Comparison of ENCODE assay signal across 9 cellular contexts in the genomic region with DNA sequence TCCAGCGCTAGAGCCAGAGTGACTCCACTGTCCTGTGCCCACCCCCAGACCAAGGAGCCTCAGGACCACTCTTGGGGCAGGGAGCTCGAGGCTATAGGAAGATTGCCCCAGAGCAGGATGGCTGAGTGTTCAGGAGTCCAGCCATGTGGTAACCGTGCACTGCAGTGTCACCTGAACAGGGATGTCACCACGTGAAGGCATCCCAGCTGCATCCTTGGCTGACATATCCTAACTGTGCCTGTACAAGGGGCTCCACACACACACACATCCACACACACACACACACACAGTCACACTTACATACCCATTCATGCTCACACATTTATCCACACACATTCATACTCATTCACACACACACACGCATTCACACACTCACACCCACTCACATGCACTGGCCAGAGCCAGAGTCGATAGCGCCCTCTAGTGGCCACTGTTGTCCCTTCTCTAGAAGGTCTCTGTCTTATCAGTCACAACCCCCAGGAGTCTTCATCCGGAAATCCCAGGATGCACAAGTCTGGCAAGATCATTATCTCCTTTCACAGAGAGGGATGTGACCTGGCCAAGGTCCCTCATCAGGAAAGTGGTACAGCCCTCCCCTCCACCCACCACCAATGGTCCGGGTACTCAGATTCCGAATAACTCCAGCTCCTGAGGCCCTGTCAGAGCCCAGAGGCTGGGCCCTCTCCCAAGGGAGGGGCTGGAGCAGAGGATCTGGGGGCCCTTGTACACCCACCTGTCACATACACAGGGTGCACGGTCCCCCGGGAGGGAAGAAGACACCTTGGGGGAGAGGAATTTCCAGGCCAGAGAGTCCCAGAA. TPM values are rescaled to one million over a fixed set of nuclear protein-coding genes. Genes with fewer than 3 reads are reported as not detected.
DNase-seq lines count a peak whose midpoint lies in the region; ATAC-seq and TF ChIP-seq lines count a peak whose summit lies in the region.
"Had no signal": no experiment of that assay in that cellular context is flagged by ENCODE, and none has a peak within 500 bp of the region (broad histone marks: within the 10 kb centered on the region; RNA-seq: fewer than 3 reads in every experiment).

No MANE protein-coding gene starts in this region.

- TF ChIP-seq POLR2A in GM18505 (IDR thresholded peaks at IDR 0.05; ENCODE audit: borderline replicate concordance, extremely low read depth, insufficient read depth, insufficient read length), result peak; percentile 18

- no peak overlapping the region for H3K27ac ChIP-seq in naive thymus-derived CD4-positive, alpha-beta T cell (ENCODE audit: low read depth, low read length)
- H3K27ac ChIP-seq: skin epidermis had no signal

- H3K4me3 ChIP-seq in naive thymus-derived CD4-positive, alpha-beta T cell (ENCODE audit: low read length), result no peak overlapping the region
- H3K4me3 ChIP-seq: skin epidermis had no signal

- no peak overlapping the region for H3K4me3 Mint-ChIP-seq in activated CD8-positive, alpha-beta T cell treated with anti-CD3 and anti-CD28 coated beads for 36 hours
- H3K4me3 Mint-ChIP-seq in endothelial cell (ENCODE audit: unreplicated experiment), result no peak overlapping the region
- peak overlapping the region in 1 of 10 donors; percentile 0 for H3K4me3 Mint-ChIP-seq in naive thymus-derived CD4-positive, alpha-beta T cell
- peak overlapping the region; percentile 2 for H3K4me3 Mint-ChIP-seq in stimulated activated memory B cell treated with anti-CD40 and anti-IgM and Interleukin-4, amounts not matched to agents 10 μg/mL and 1 μg/mL and 100 μg/mL, for 72 hours

- no peak overlapping the region for H3K27ac Mint-ChIP-seq in activated CD8-positive, alpha-beta T cell treated with anti-CD3 and anti-CD28 coated beads for 36 hours
- no peak overlapping the region for H3K27ac Mint-ChIP-seq in endothelial cell (ENCODE audit: unreplicated experiment)
- peak overlapping the region in 5 of 9 donors; percentile 0 to 44 (median 28) for H3K27ac Mint-ChIP-seq in naive thymus-derived CD4-positive, alpha-beta T cell
- peak overlapping the region; percentile 25 for H3K27ac Mint-ChIP-seq in stimulated activated memory B cell treated with anti-CD40 and anti-IgM and Interleukin-4, amounts not matched to agents 10 μg/mL and 1 μg/mL and 100 μg/mL, for 72 hours

- DNase-seq in ACHN (peak; percentile 54), NCI-H748 (lab: John Stamatoyannopoulos, UW; ENCODE audit: unreplicated experiment) (peak; percentile 58), endothelial cell (ENCODE audit: low spot score) (peak; percentile 81), HPDE6-E6E7 (ENCODE audit: extremely low spot score) (no peak)
- DNase-seq in activated CD8-positive, alpha-beta T cell treated with anti-CD3 and anti-CD28 coated beads for 36 hours, result peak; percentile 91
- peak; percentile 31 to 66 (median 53) for DNase-seq in naive thymus-derived CD4-positive, alpha-beta T cell

- POLR2A ChIA-PET in activated CD8-positive, alpha-beta T cell treated with anti-CD3 and anti-CD28 coated beads for 36 hours (lab: Charles Lee), result interaction anchor here (1.1 to 1.4 kb wide), 3 partner anchors 58 to 93 kb away, joined by 3 read pairs; no protein-coding TSS in a partner anchor
- POLR2A ChIA-PET in naive thymus-derived CD4-positive, alpha-beta T cell (lab: Charles Lee), result no interaction called here

- in situ Hi-C loops in ACHN (cut with HindIII; ENCODE audit: low pct_ligation_motif_present, low pct_unique_long_range_greater_than_20kb, low sequenced_read_pairs), result no loop called here

- H3K9me3 Mint-ChIP-seq in activated CD8-positive, alpha-beta T cell treated with anti-CD3 and anti-CD28 coated beads for 36 hours, result no peaks in the 10 kb centered on the region
- H3K9me3 Mint-ChIP-seq in endothelial cell (ENCODE audit: unreplicated experiment), result no peaks in the 10 kb centered on the region
- no peaks in the 10 kb centered on the region for H3K9me3 Mint-ChIP-seq in naive thymus-derived CD4-positive, alpha-beta T cell
- H3K9me3 Mint-ChIP-seq in stimulated activated memory B cell treated with anti-CD40 and anti-IgM and Interleukin-4, amounts not matched to agents 10 μg/mL and 1 μg/mL and 100 μg/mL, for 72 hours, result no peaks in the 10 kb centered on the region

- peaks cover 6% of the 10 kb centered on the region for H3K4me1 Mint-ChIP-seq in activated CD8-positive, alpha-beta T cell treated with anti-CD3 and anti-CD28 coated beads for 36 hours (ENCODE audit: low read depth)
- H3K4me1 Mint-ChIP-seq in endothelial cell (ENCODE audit: unreplicated experiment), result peaks cover 3% of the 10 kb centered on the region
- H3K4me1 Mint-ChIP-seq in naive thymus-derived CD4-positive, alpha-beta T cell, result peaks cover 4 to 9% (median 5%) of the 10 kb centered on the region in 7 donors
- peaks cover 80% of the 10 kb centered on the region for H3K4me1 Mint-ChIP-seq in stimulated activated memory B cell treated with anti-CD40 and anti-IgM and Interleukin-4, amounts not matched to agents 10 μg/mL and 1 μg/mL and 100 μg/mL, for 72 hours

- H3K27me3 ChIP-seq in naive thymus-derived CD4-positive, alpha-beta T cell (ENCODE audit: control insufficient read depth in 2 of 2, insufficient read depth in 2 of 2, low read length in 2 of 2), result no peaks in the 10 kb centered on the region

- TF ChIP-seq CTCF in activated CD8-positive, alpha-beta T cell treated with anti-CD3 and anti-CD28 coated beads for 36 hours (IDR thresholded peaks at IDR 0.05), result peak; percentile 91
- TF ChIP-seq CTCF in endothelial cell (IDR thresholded peaks at IDR 0.05; ENCODE audit: unreplicated experiment), result peak; percentile 85

- H3K36me3 ChIP-seq in naive thymus-derived CD4-positive, alpha-beta T cell (ENCODE audit: control insufficient read depth in 2 of 3, insufficient read depth in 3 of 3, low read length in 3 of 3), result no peaks in the 10 kb centered on the region

- no peak for ATAC-seq in GM18505 (IDR thresholded peaks at IDR 0.05; ENCODE audit: unreplicated experiment)
- peak; percentile 83 for ATAC-seq in activated CD8-positive, alpha-beta T cell treated with anti-CD3 and anti-CD28 coated beads for 36 hours
- peak; percentile 89 for ATAC-seq in naive thymus-derived CD4-positive, alpha-beta T cell
- peak; percentile 79 for ATAC-seq in stimulated activated memory B cell treated with anti-CD40 and anti-IgM and Interleukin-4, amounts not matched to agents 10 μg/mL and 1 μg/mL and 100 μg/mL, for 72 hours

- H3K27me3 Mint-ChIP-seq in activated CD8-positive, alpha-beta T cell treated with anti-CD3 and anti-CD28 coated beads for 36 hours, result peaks cover 1% of the 10 kb centered on the region
- peaks cover 5% of the 10 kb centered on the region for H3K27me3 Mint-ChIP-seq in endothelial cell (ENCODE audit: unreplicated experiment)
- H3K27me3 Mint-ChIP-seq in naive thymus-derived CD4-positive, alpha-beta T cell, result peaks cover 0 to 21% (median 0%) of the 10 kb centered on the region in 5 donors
- peaks cover 9% of the 10 kb centered on the region for H3K27me3 Mint-ChIP-seq in stimulated activated memory B cell treated with anti-CD40 and anti-IgM and Interleukin-4, amounts not matched to agents 10 μg/mL and 1 μg/mL and 100 μg/mL, for 72 hours

- intact Hi-C loops in activated CD8-positive, alpha-beta T cell treated with anti-CD3 and anti-CD28 coated beads for 36 hours (cut with micrococcal nuclease), result no loop called here
- intact Hi-C loops in naive thymus-derived CD4-positive, alpha-beta T cell (cut with micrococcal nuclease), result loop anchor here in 1 of 2 donors (1.0 to 5.0 kb wide), 3 partner anchors 132 to 190 kb away; no protein-coding TSS in a partner anchor

- CTCF ChIA-PET in activated CD8-positive, alpha-beta T cell treated with anti-CD3 and anti-CD28 coated beads for 36 hours (lab: Charles Lee), result interaction anchor here (0.6 to 5.2 kb wide), 30 partner anchors 8 to 352 kb away, joined by 3 to 65 read pairs (median 4); no protein-coding TSS in a partner anchor
- CTCF ChIA-PET in naive thymus-derived CD4-positive, alpha-beta T cell (lab: Charles Lee), result interaction anchor here (0.8 to 1.6 kb wide), 6 partner anchors 13 to 1649 kb away, joined by 3 to 4 read pairs (median 3); no protein-coding TSS in a partner anchor

- H3K4me1 ChIP-seq in naive thymus-derived CD4-positive, alpha-beta T cell (ENCODE audit: control insufficient read depth in 2 of 2, insufficient read depth in 2 of 2, low read length in 2 of 2), result no peaks in the 10 kb centered on the region

- no peaks in the 10 kb centered on the region for H3K9me3 ChIP-seq in naive thymus-derived CD4-positive, alpha-beta T cell (ENCODE audit: control insufficient read depth in 2 of 3, low read length in 3 of 3)

- H3K36me3 Mint-ChIP-seq in activated CD8-positive, alpha-beta T cell treated with anti-CD3 and anti-CD28 coated beads for 36 hours (ENCODE audit: low read depth), result no peaks in the 10 kb centered on the region
- no peaks in the 10 kb centered on the region for H3K36me3 Mint-ChIP-seq in endothelial cell (ENCODE audit: low read depth, unreplicated experiment)
- H3K36me3 Mint-ChIP-seq in naive thymus-derived CD4-positive, alpha-beta T cell, result no peaks in the 10 kb centered on the region
- no peaks in the 10 kb centered on the region for H3K36me3 Mint-ChIP-seq in stimulated activated memory B cell treated with anti-CD40 and anti-IgM and Interleukin-4, amounts not matched to agents 10 μg/mL and 1 μg/mL and 100 μg/mL, for 72 hours

RNA-seq across cellular contexts. Expression of gene IGLL5, which starts 55.1 kb away (rescaled TPM):
- not detected for total RNA-seq in activated CD8-positive, alpha-beta T cell treated with anti-CD3 and anti-CD28 coated beads for 36 hours
- not detected for total RNA-seq in endothelial cell (ENCODE audit: unreplicated experiment)
- total RNA-seq in naive thymus-derived CD4-positive, alpha-beta T cell, result 10 to 100 TPM in 2 of 5 experiments, not detected in 3; 12.3 to 16.0 TPM
- polyA plus RNA-seq in naive thymus-derived CD4-positive, alpha-beta T cell, result under 1 TPM in 1 of 2 donors, not detected in 1; 0.53 TPM

Comparison
In these comparisons a context has a peak if more than half of its experiments do, and no peak if none do; other contexts are left out.
1. H3K27ac Mint-ChIP-seq: peak in naive thymus-derived CD4-positive, alpha-beta T cell (5 of 9) and stimulated activated memory B cell treated with anti-CD40 and anti-IgM and Interleukin-4, amounts not matched to agents 10 μg/mL and 1 μg/mL and 100 μg/mL, for 72 hours (single experiment); none in activated CD8-positive, alpha-beta T cell treated with anti-CD3 and anti-CD28 coated beads for 36 hours (single experiment) and endothelial cell (single experiment).